Comparison of ENCODE assay signal across 15 cellular contexts in the genomic region with DNA sequence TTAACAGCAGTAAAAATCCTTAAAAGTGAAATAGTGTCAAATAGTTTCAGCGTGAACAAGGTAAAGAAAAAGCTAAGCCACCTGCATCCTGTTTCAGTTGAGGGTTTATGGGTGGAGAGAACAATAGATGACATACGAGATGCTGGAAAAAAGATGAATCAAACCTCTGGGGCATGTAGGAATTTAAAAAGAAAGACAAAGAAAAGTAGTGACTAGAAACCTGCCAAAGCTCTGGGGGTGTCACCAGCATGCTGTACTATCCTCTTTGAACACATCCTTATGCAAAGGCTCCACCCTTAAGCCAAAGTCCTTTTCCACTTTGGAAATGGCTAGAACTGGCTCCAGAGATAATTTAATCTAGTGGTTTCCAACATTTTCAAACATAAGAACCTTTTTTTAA. TPM values are rescaled to one million over a fixed set of nuclear protein-coding genes. Genes with fewer than 3 reads are reported as not detected.
DNase-seq lines count a peak whose midpoint lies in the region; ATAC-seq and TF ChIP-seq lines count a peak whose summit lies in the region.
"Had no signal": no experiment of that assay in that cellular context is flagged by ENCODE, and none has a peak within 500 bp of the region (broad histone marks: within the 10 kb centered on the region; RNA-seq: fewer than 3 reads in every experiment).

No MANE protein-coding gene starts in this region.

- peaks cover 10% of the 10 kb centered on the region for H4K20me1 ChIP-seq in smooth muscle cell (ENCODE audit: low read depth)

- H3F3A ChIP-seq in smooth muscle cell (ENCODE audit: low read depth) = peaks cover 3% of the 10 kb centered on the region

- peak overlapping the region; percentile 13 for H3K27ac Mint-ChIP-seq in activated CD4-positive, alpha-beta T cell treated with anti-CD3 and anti-CD28 coated beads, Interleukin-2, amount 10 ng/mL, durations not matched to agents 7 days and 5 days
- H3K27ac Mint-ChIP-seq in activated T-helper 2 cell treated with anti-CD3 and anti-CD28 coated beads, Interferon-gamma antibody, Interleukin-2, Interleukin-4, amounts not matched to agents 10 μg/mL and 5 μg/mL and 100 μg/mL, durations not matched to agents 14 hours and 24 hours and 36 hours = peak overlapping the region; percentile 79
- H3K27ac Mint-ChIP-seq in naive thymus-derived CD4-positive, alpha-beta T cell = peak overlapping the region; percentile 7 to 84 (median 62)

- TF ChIP-seq CTCF in smooth muscle cell (IDR thresholded peaks at IDR 0.05; ENCODE audit: borderline replicate concordance, insufficient read depth, poor library complexity, severe bottlenecking) = no peak

- intact Hi-C loops in activated T-helper 2 cell treated with anti-CD3 and anti-CD28 coated beads, Interferon-gamma antibody, Interleukin-2, Interleukin-4, amounts not matched to agents 10 μg/mL and 5 μg/mL and 100 μg/mL, durations not matched to agents 14 hours and 24 hours and 36 hours (cut with micrococcal nuclease) = no loop called here
- intact Hi-C loops in naive thymus-derived CD4-positive, alpha-beta T cell (cut with micrococcal nuclease) = no loop called here
- intact Hi-C loops in sciatic nerve (cut with DNase I) = no loop called here

- peaks cover 13 to 36% of the 10 kb centered on the region in 2 donors for H3K4me1 ChIP-seq in naive thymus-derived CD4-positive, alpha-beta T cell (ENCODE audit: control insufficient read depth in 2 of 2, insufficient read depth in 2 of 2, low read length in 2 of 2)
- H3K4me1 ChIP-seq in smooth muscle cell (ENCODE audit: low read depth) = peaks cover 12% of the 10 kb centered on the region
- H3K4me1 ChIP-seq: body of pancreas, parathyroid adenoma had no signal

- H3K9ac ChIP-seq in smooth muscle cell (ENCODE audit: low read depth) = no peak overlapping the region
- H3K9ac ChIP-seq: GM23248, parathyroid adenoma had no signal

- H3K4me3 ChIP-seq in naive thymus-derived CD4-positive, alpha-beta T cell (ENCODE audit: low read length) = no peak overlapping the region
- no peak overlapping the region for H3K4me3 ChIP-seq in smooth muscle cell
- H3K4me3 ChIP-seq: body of pancreas, GM23248, mucosa of descending colon had no signal

- no peak overlapping the region for H3K27ac ChIP-seq in naive thymus-derived CD4-positive, alpha-beta T cell (ENCODE audit: low read depth, low read length)
- no peak overlapping the region for H3K27ac ChIP-seq in smooth muscle cell (ENCODE audit: low read depth)
- H3K27ac ChIP-seq: body of pancreas, GM23248, parathyroid adenoma had no signal

- 85% methylated on average over 2 of the region's 2 CpGs for WGBS in smooth muscle cell (ENCODE audit: low lambda C conversion rate)

- CTCF ChIA-PET in activated CD4-positive, alpha-beta T cell treated with anti-CD3 and anti-CD28 coated beads, Interleukin-2, amount 10 ng/mL, durations not matched to agents 7 days and 5 days (lab: Charles Lee) = no interaction called here
- CTCF ChIA-PET in naive thymus-derived CD4-positive, alpha-beta T cell (lab: Charles Lee) = no interaction called here

- H2AFZ ChIP-seq in smooth muscle cell (ENCODE audit: low read depth) = no peak overlapping the region
- H2AFZ ChIP-seq: GM23248, parathyroid adenoma had no signal

- H3K27me3 ChIP-seq in naive thymus-derived CD4-positive, alpha-beta T cell (ENCODE audit: control insufficient read depth in 2 of 2, insufficient read depth in 2 of 2, low read length in 2 of 2) = no peaks in the 10 kb centered on the region
- no peaks in the 10 kb centered on the region for H3K27me3 ChIP-seq in smooth muscle cell (ENCODE audit: low read depth)
- H3K27me3 ChIP-seq: body of pancreas had no signal

- H3K4me3 Mint-ChIP-seq in activated CD4-positive, alpha-beta T cell treated with anti-CD3 and anti-CD28 coated beads, Interleukin-2, amount 10 ng/mL, durations not matched to agents 7 days and 5 days = no peak overlapping the region
- no peak overlapping the region for H3K4me3 Mint-ChIP-seq in activated T-helper 2 cell treated with anti-CD3 and anti-CD28 coated beads, Interferon-gamma antibody, Interleukin-2, Interleukin-4, amounts not matched to agents 10 μg/mL and 5 μg/mL and 100 μg/mL, durations not matched to agents 14 hours and 24 hours and 36 hours (ENCODE audit: low read depth)
- peak overlapping the region; percentile 6 to 72 (median 36) for H3K4me3 Mint-ChIP-seq in naive thymus-derived CD4-positive, alpha-beta T cell

- H3K27me3 Mint-ChIP-seq in activated CD4-positive, alpha-beta T cell treated with anti-CD3 and anti-CD28 coated beads, Interleukin-2, amount 10 ng/mL, durations not matched to agents 7 days and 5 days = no peaks in the 10 kb centered on the region
- no peaks in the 10 kb centered on the region for H3K27me3 Mint-ChIP-seq in activated T-helper 2 cell treated with anti-CD3 and anti-CD28 coated beads, Interferon-gamma antibody, Interleukin-2, Interleukin-4, amounts not matched to agents 10 μg/mL and 5 μg/mL and 100 μg/mL, durations not matched to agents 14 hours and 24 hours and 36 hours (ENCODE audit: low read depth)
- no peaks in the 10 kb centered on the region for H3K27me3 Mint-ChIP-seq in naive thymus-derived CD4-positive, alpha-beta T cell

- peaks cover 2% of the 10 kb centered on the region for H3K9me3 Mint-ChIP-seq in activated CD4-positive, alpha-beta T cell treated with anti-CD3 and anti-CD28 coated beads, Interleukin-2, amount 10 ng/mL, durations not matched to agents 7 days and 5 days
- H3K9me3 Mint-ChIP-seq in activated T-helper 2 cell treated with anti-CD3 and anti-CD28 coated beads, Interferon-gamma antibody, Interleukin-2, Interleukin-4, amounts not matched to agents 10 μg/mL and 5 μg/mL and 100 μg/mL, durations not matched to agents 14 hours and 24 hours and 36 hours = no peaks in the 10 kb centered on the region
- H3K9me3 Mint-ChIP-seq in naive thymus-derived CD4-positive, alpha-beta T cell = peaks cover 0 to 3% (median 0%) of the 10 kb centered on the region in 11 donors

- no peak for ATAC-seq in naive thymus-derived CD4-positive, alpha-beta T cell
- no peak for ATAC-seq in sciatic nerve
- ATAC-seq: body of pancreas, mucosa of descending colon had no signal

- peaks cover 53% of the 10 kb centered on the region for H3K4me1 Mint-ChIP-seq in activated CD4-positive, alpha-beta T cell treated with anti-CD3 and anti-CD28 coated beads, Interleukin-2, amount 10 ng/mL, durations not matched to agents 7 days and 5 days
- peaks cover 39% of the 10 kb centered on the region for H3K4me1 Mint-ChIP-seq in activated T-helper 2 cell treated with anti-CD3 and anti-CD28 coated beads, Interferon-gamma antibody, Interleukin-2, Interleukin-4, amounts not matched to agents 10 μg/mL and 5 μg/mL and 100 μg/mL, durations not matched to agents 14 hours and 24 hours and 36 hours (ENCODE audit: low read depth)
- peaks cover 29 to 70% (median 53%) of the 10 kb centered on the region in 7 donors for H3K4me1 Mint-ChIP-seq in naive thymus-derived CD4-positive, alpha-beta T cell

- no peak overlapping the region for H3K4me2 ChIP-seq in smooth muscle cell

- POLR2A ChIA-PET in activated CD4-positive, alpha-beta T cell treated with anti-CD3 and anti-CD28 coated beads, Interleukin-2, amount 10 ng/mL, durations not matched to agents 7 days and 5 days (lab: Charles Lee) = no interaction called here
- POLR2A ChIA-PET in naive thymus-derived CD4-positive, alpha-beta T cell (lab: Charles Lee) = interaction anchor here (0.5 to 1.4 kb wide), 3 partner anchors 22 to 80 kb away, joined by 3 to 4 read pairs (median 3); a partner anchor contains a TSS

- peaks cover 12% of the 10 kb centered on the region for H3K79me2 ChIP-seq in smooth muscle cell (ENCODE audit: low read depth)
- H3K79me2 ChIP-seq: parathyroid adenoma had no signal

- DNase-seq in activated CD4-positive, alpha-beta T cell treated with anti-CD3 and anti-CD28 coated beads, Interleukin-2, amount 10 ng/mL, durations not matched to agents 7 days and 5 days = no peak
- DNase-seq in activated CD4-positive, alpha-beta T cell treated with anti-CD3 and anti-CD28 coated beads, Interleukin-2, amount 50 U/mL, for 1 hour = no peak
- DNase-seq in NCI-H146 (lab: John Stamatoyannopoulos, UW) = peak; percentile 34
- no peak for DNase-seq in activated T-helper 2 cell treated with anti-CD3 and anti-CD28 coated beads, Interferon-gamma antibody, Interleukin-2, Interleukin-4, amounts not matched to agents 10 μg/mL and 5 μg/mL and 100 μg/mL, durations not matched to agents 14 hours and 24 hours and 36 hours (ENCODE audit: low spot score)
- peak in 5 of 9 donors; percentile 14 to 44 (median 33) for DNase-seq in naive thymus-derived CD4-positive, alpha-beta T cell
- no peak for DNase-seq in smooth muscle cell (lab: John Stamatoyannopoulos, UW; ENCODE audit: unreplicated experiment)
- no peak for DNase-seq in sciatic nerve (ENCODE audit: low spot score)
- no peak for DNase-seq in glomerular visceral epithelial cell (ENCODE audit: extremely low spot score)
- DNase-seq: activated T-cell treated with anti-CD3 and anti-CD28 coated beads, Interleukin-2, amount 50 U/mL, for 48 hours; body of pancreas; GM23248; KBM-7; mucosa of descending colon; NCI-H1694 had no signal

- peaks cover 26% of the 10 kb centered on the region for H3K36me3 Mint-ChIP-seq in activated CD4-positive, alpha-beta T cell treated with anti-CD3 and anti-CD28 coated beads, Interleukin-2, amount 10 ng/mL, durations not matched to agents 7 days and 5 days (ENCODE audit: low read depth)
- H3K36me3 Mint-ChIP-seq in activated T-helper 2 cell treated with anti-CD3 and anti-CD28 coated beads, Interferon-gamma antibody, Interleukin-2, Interleukin-4, amounts not matched to agents 10 μg/mL and 5 μg/mL and 100 μg/mL, durations not matched to agents 14 hours and 24 hours and 36 hours (ENCODE audit: low read depth) = peaks cover 19% of the 10 kb centered on the region
- peaks cover 0 to 16% (median 0%) of the 10 kb centered on the region in 5 donors for H3K36me3 Mint-ChIP-seq in naive thymus-derived CD4-positive, alpha-beta T cell

- no peaks in the 10 kb centered on the region for H3K36me3 ChIP-seq in naive thymus-derived CD4-positive, alpha-beta T cell (ENCODE audit: control insufficient read depth in 2 of 3, insufficient read depth in 3 of 3, low read length in 3 of 3)
- no peaks in the 10 kb centered on the region for H3K36me3 ChIP-seq in smooth muscle cell (ENCODE audit: low read depth)

- H3K9me3 ChIP-seq in naive thymus-derived CD4-positive, alpha-beta T cell (ENCODE audit: control insufficient read depth in 2 of 3, low read length in 3 of 3) = no peaks in the 10 kb centered on the region
- no peaks in the 10 kb centered on the region for H3K9me3 ChIP-seq in smooth muscle cell (replicated peaks; ENCODE audit: low read depth)
- H3K9me3 ChIP-seq: body of pancreas, mucosa of descending colon had no signal

RNA-seq across cellular contexts. Expression of a gene that starts 22.2 kb away (rescaled TPM):
- 10 to 100 TPM; 11.2 to 12.5 TPM for total RNA-seq in activated CD4-positive, alpha-beta T cell treated with anti-CD3 and anti-CD28 coated beads, Interleukin-2, amount 10 ng/mL, durations not matched to agents 7 days and 5 days
- 14.2 and 15.9 TPM in 2 replicates for total RNA-seq in activated T-helper 2 cell treated with anti-CD3 and anti-CD28 coated beads, Interferon-gamma antibody, Interleukin-2, Interleukin-4, amounts not matched to agents 10 μg/mL and 5 μg/mL and 100 μg/mL, durations not matched to agents 14 hours and 24 hours and 36 hours
- total RNA-seq in naive thymus-derived CD4-positive, alpha-beta T cell = 10 to 100 TPM; 12.8 to 23.9 (median 16.6) TPM
- 1 to 10 TPM; 2.7 to 5.4 TPM for polyA plus RNA-seq in naive thymus-derived CD4-positive, alpha-beta T cell
- total RNA-seq in smooth muscle cell = 8.4 and 16.6 TPM in 2 replicates
- 0.81 and 1.9 TPM in 2 replicates for polyA plus RNA-seq in smooth muscle cell
- total RNA-seq in sciatic nerve = 13.7 TPM

Comparison
In these comparisons a context has a peak if more than half of its experiments do, and no peak if none do; other contexts are left out.
1. DNase-seq: peak in NCI-H146 (single experiment) and naive thymus-derived CD4-positive, alpha-beta T cell (5 of 9); none in activated CD4-positive, alpha-beta T cell treated with anti-CD3 and anti-CD28 coated beads, Interleukin-2, amount 10 ng/mL, durations not matched to agents 7 days and 5 days (single experiment), activated CD4-positive, alpha-beta T cell treated with anti-CD3 and anti-CD28 coated beads, Interleukin-2, amount 50 U/mL, for 1 hour (single experiment), activated T-helper 2 cell treated with anti-CD3 and anti-CD28 coated beads, Interferon-gamma antibody, Interleukin-2, Interleukin-4, amounts not matched to agents 10 μg/mL and 5 μg/mL and 100 μg/mL, durations not matched to agents 14 hours and 24 hours and 36 hours (single experiment), smooth muscle cell (single experiment), sciatic nerve (single experiment) and glomerular visceral epithelial cell (single experiment).
2. H3K27ac Mint-ChIP-seq: peak in every context shown above with its lines; median percentile 79 in activated T-helper 2 cell treated with anti-CD3 and anti-CD28 coated beads, Interferon-gamma antibody, Interleukin-2, Interleukin-4, amounts not matched to agents 10 μg/mL and 5 μg/mL and 100 μg/mL, durations not matched to agents 14 hours and 24 hours and 36 hours; 62 in naive thymus-derived CD4-positive, alpha-beta T cell; 13 in activated CD4-positive, alpha-beta T cell treated with anti-CD3 and anti-CD28 coated beads, Interleukin-2, amount 10 ng/mL, durations not matched to agents 7 days and 5 days.
3. H3K4me3 Mint-ChIP-seq: peak in naive thymus-derived CD4-positive, alpha-beta T cell (10 of 10); none in activated CD4-positive, alpha-beta T cell treated with anti-CD3 and anti-CD28 coated beads, Interleukin-2, amount 10 ng/mL, durations not matched to agents 7 days and 5 days (single experiment) and activated T-helper 2 cell treated with anti-CD3 and anti-CD28 coated beads, Interferon-gamma antibody, Interleukin-2, Interleukin-4, amounts not matched to agents 10 μg/mL and 5 μg/mL and 100 μg/mL, durations not matched to agents 14 hours and 24 hours and 36 hours (single experiment).